31 cellular contexts compared by ENCODE assay signal in genomic region chr20:49695830-49696229, GRCh38. TPM values are rescaled to one million over a fixed set of nuclear protein-coding genes. Genes with fewer than 3 reads are reported as not detected.
DNase-seq lines count a peak whose midpoint lies in the region; ATAC-seq and TF ChIP-seq lines count a peak whose summit lies in the region.
"Had no signal": no experiment of that assay in that cellular context is flagged by ENCODE, and none has a peak within 500 bp of the region (broad histone marks: within the 10 kb centered on the region; RNA-seq: fewer than 3 reads in every experiment).

No MANE protein-coding gene starts in this region.

- no peaks in the 10 kb centered on the region for H3K9me3 Mint-ChIP-seq in chondrocyte (ENCODE audit: low read depth)
- no peaks in the 10 kb centered on the region for H3K9me3 Mint-ChIP-seq in osteocyte (ENCODE audit: unreplicated experiment)
- H3K9me3 Mint-ChIP-seq: activated CD4-positive, alpha-beta T cell treated with anti-CD3 and anti-CD28 coated beads, Interleukin-2, amount 10 ng/mL, durations not matched to agents 24 days and 14 days; activated naive CD4-positive, alpha-beta T cell treated with anti-CD3 and anti-CD28 coated beads, Interleukin-2, amount 50 U/mL, for 24 hours; immature natural killer cell; naive thymus-derived CD8-positive, alpha-beta T cell; stimulated activated naive CD8-positive, alpha-beta T cell treated with anti-CD3 and anti-CD28 coated beads, Interleukin-15, Interleukin-2, amounts not matched to agents 100 ng/mL and 50 ng/mL, for 24 hours had no signal

- peak overlapping the region in 6 of 11 experiments; percentile 8 to 26 (median 14); a peak in 2 of 22 replicates for H3K4me2 ChIP-seq in BLaER1 treated with 17β-estradiol and CSF1 and Interleukin-3, amounts not matched to agents 10 nM and 100 nM
- H3K4me2 ChIP-seq in OCI-LY1 (ENCODE audit: low read length): peak overlapping the region; percentile 2; the same call in 1 of the 2 replicates

- TF ChIP-seq CTCF in OCI-LY1 (IDR thresholded peaks at IDR 0.05; ENCODE audit: low read length): no peak
- no peak for TF ChIP-seq CTCF in chondrocyte (IDR thresholded peaks at IDR 0.05)
- TF ChIP-seq CTCF in osteocyte (IDR thresholded peaks at IDR 0.05): no peak

- H3K9me3 ChIP-seq in BLaER1 treated with 17β-estradiol and CSF1 and Interleukin-3, amounts not matched to agents 10 nM and 100 nM (replicated peaks in 1 of 11): peaks cover 0 to 7% (median 0%) of the 10 kb centered on the region in 11 experiments; a peak in 1 of 22 replicates
- no peaks in the 10 kb centered on the region for H3K9me3 ChIP-seq in OCI-LY1 (ENCODE audit: low read length)
- H3K9me3 ChIP-seq: BE2C, pancreas, right atrium auricular region, vagina had no signal

- H4K20me1 ChIP-seq in BLaER1 treated with 17β-estradiol and CSF1 and Interleukin-3, amounts not matched to agents 10 nM and 100 nM: peaks cover 92 to 100% (median 100%) of the 10 kb centered on the region in 11 experiments; a peak in 21 of 22 replicates
- no peaks in the 10 kb centered on the region for H4K20me1 ChIP-seq in OCI-LY1 (ENCODE audit: insufficient read depth, low read length)

- DNase-seq in chondrocyte (ENCODE audit: low spot score): no peak
- no peak for DNase-seq in osteocyte (ENCODE audit: extremely low spot score, unreplicated experiment)
- no peak for DNase-seq in retina
- DNase-seq in stimulated activated CD4-positive, alpha-beta T cell treated with anti-CD3 and anti-CD28 coated beads, Interleukin-15, amount 100 ng/mL, for 24 hours: no peak
- no peak for DNase-seq in Kasumi-1 (lab: John Stamatoyannopoulos, UW)
- DNase-seq: ACHN; activated CD4-positive, alpha-beta T cell treated with anti-CD3 and anti-CD28 coated beads, Interleukin-2, amount 10 ng/mL, durations not matched to agents 24 days and 14 days; amygdala; BE2C; GOT3; immature natural killer cell; Karpas-422; left cardiac atrium; naive thymus-derived CD8-positive, alpha-beta T cell; NCI-H2081; NCI-H2227 treated with DMSO at 0.1 percent for 48 hours; NCI-H526; NK-92 treated with Interleukin-12 subunit alpha and Interleukin-12 subunit beta, amount 100 ng/mL, for 24 hours; pancreas; stimulated activated CD4-positive, alpha-beta T cell treated with anti-CD3 and anti-CD28 coated beads, Interleukin-1b, Interleukin-23, amount 100 ng/mL, for 48 hours; T-helper 9 cell; WERI-Rb-1 had no signal

- no peaks in the 10 kb centered on the region for H3K27me3 Mint-ChIP-seq in chondrocyte (ENCODE audit: low read depth)
- H3K27me3 Mint-ChIP-seq in osteocyte (ENCODE audit: unreplicated experiment): no peaks in the 10 kb centered on the region
- H3K27me3 Mint-ChIP-seq: activated CD4-positive, alpha-beta T cell treated with anti-CD3 and anti-CD28 coated beads, Interleukin-2, amount 10 ng/mL, durations not matched to agents 24 days and 14 days; activated naive CD4-positive, alpha-beta T cell treated with anti-CD3 and anti-CD28 coated beads, Interleukin-2, amount 50 U/mL, for 24 hours; naive thymus-derived CD8-positive, alpha-beta T cell; stimulated activated naive CD8-positive, alpha-beta T cell treated with anti-CD3 and anti-CD28 coated beads, Interleukin-15, Interleukin-2, amounts not matched to agents 100 ng/mL and 50 ng/mL, for 24 hours had no signal

- peaks cover 0 to 24% (median 5%) of the 10 kb centered on the region in 11 experiments; a peak in 5 of 22 replicates for H3K36me3 ChIP-seq in BLaER1 treated with 17β-estradiol and CSF1 and Interleukin-3, amounts not matched to agents 10 nM and 100 nM
- H3K36me3 ChIP-seq in OCI-LY1 (ENCODE audit: insufficient read depth, low read length): no peaks in the 10 kb centered on the region
- H3K36me3 ChIP-seq: BE2C, pancreas, right atrium auricular region, vagina, WERI-Rb-1 had no signal

- H3K4me3 ChIP-seq in BLaER1 treated with 17β-estradiol and CSF1 and Interleukin-3, amounts not matched to agents 10 nM and 100 nM: no peak overlapping the region
- H3K4me3 ChIP-seq in OCI-LY1 (ENCODE audit: low read depth, low read length, poor library complexity, severe bottlenecking): no peak overlapping the region
- H3K4me3 ChIP-seq: lung, pancreas, right atrium auricular region, vagina had no signal

- no peak overlapping the region for H3K27ac ChIP-seq in BLaER1 treated with 17β-estradiol and CSF1 and Interleukin-3, amounts not matched to agents 10 nM and 100 nM
- peak overlapping the region; percentile 87 for H3K27ac ChIP-seq in OCI-LY1 (ENCODE audit: low read depth, low read length, poor library complexity, severe bottlenecking)
- H3K27ac ChIP-seq: right atrium auricular region, vagina, WERI-Rb-1 had no signal

- H3K4me1 Mint-ChIP-seq in chondrocyte (ENCODE audit: low read depth): peaks cover 88% of the 10 kb centered on the region
- H3K4me1 Mint-ChIP-seq in osteocyte (ENCODE audit: unreplicated experiment): peaks cover 69% of the 10 kb centered on the region

- H3K79me2 ChIP-seq in OCI-LY1 (ENCODE audit: insufficient read depth, low read length): peaks cover 99% of the 10 kb centered on the region

- H2AFZ ChIP-seq in OCI-LY1 (ENCODE audit: low read length): no peak overlapping the region

- H3K4me1 ChIP-seq in BLaER1 treated with 17β-estradiol and CSF1 and Interleukin-3, amounts not matched to agents 10 nM and 100 nM: peaks cover 18 to 87% (median 38%) of the 10 kb centered on the region in 10 experiments; a peak in 18 of 20 replicates
- H3K4me1 ChIP-seq in OCI-LY1 (ENCODE audit: insufficient read depth, low read length, severe bottlenecking): peaks cover 100% of the 10 kb centered on the region

- peak overlapping the region; percentile 13 for H3K27ac Mint-ChIP-seq in chondrocyte (ENCODE audit: unreplicated experiment)
- H3K27ac Mint-ChIP-seq in osteocyte (ENCODE audit: unreplicated experiment): peak overlapping the region; percentile 36
- H3K27ac Mint-ChIP-seq: activated CD4-positive, alpha-beta T cell treated with anti-CD3 and anti-CD28 coated beads, Interleukin-2, amount 10 ng/mL, durations not matched to agents 24 days and 14 days; activated naive CD4-positive, alpha-beta T cell treated with anti-CD3 and anti-CD28 coated beads, Interleukin-2, amount 50 U/mL, for 24 hours; naive thymus-derived CD8-positive, alpha-beta T cell had no signal

- H3K9ac ChIP-seq in BLaER1 treated with 17β-estradiol and CSF1 and Interleukin-3, amounts not matched to agents 10 nM and 100 nM: no peak overlapping the region
- no peak overlapping the region for H3K9ac ChIP-seq in OCI-LY1 (ENCODE audit: low read length)

- H3K4me3 Mint-ChIP-seq in chondrocyte (ENCODE audit: unreplicated experiment) (no peak overlapping the region), osteocyte (ENCODE audit: unreplicated experiment) (no peak overlapping the region)
- H3K4me3 Mint-ChIP-seq: activated CD4-positive, alpha-beta T cell treated with anti-CD3 and anti-CD28 coated beads, Interleukin-2, amount 10 ng/mL, durations not matched to agents 24 days and 14 days; activated naive CD4-positive, alpha-beta T cell treated with anti-CD3 and anti-CD28 coated beads, Interleukin-2, amount 50 U/mL, for 24 hours; stimulated activated naive CD8-positive, alpha-beta T cell treated with anti-CD3 and anti-CD28 coated beads, Interleukin-15, Interleukin-2, amounts not matched to agents 100 ng/mL and 50 ng/mL, for 24 hours had no signal

- ATAC-seq in GM19324 (IDR thresholded peaks at IDR 0.05; ENCODE audit: low FRiP score, unreplicated experiment): no peak
- ATAC-seq: left cardiac atrium; naive thymus-derived CD8-positive, alpha-beta T cell; Right ventricle myocardium inferior had no signal

- 0 out of 2 replicates have a peak, but pooled peaks cover 8% of the 10 kb centered on the region for H3F3A ChIP-seq in OCI-LY1 (ENCODE audit: insufficient read depth, low read length)

- H3K9me2 ChIP-seq in OCI-LY1 (ENCODE audit: low read depth, low read length): no peaks in the 10 kb centered on the region

- no peaks in the 10 kb centered on the region for H3K27me3 ChIP-seq in BLaER1 treated with 17β-estradiol and CSF1 and Interleukin-3, amounts not matched to agents 10 nM and 100 nM
- no peaks in the 10 kb centered on the region for H3K27me3 ChIP-seq in OCI-LY1 (ENCODE audit: insufficient read depth, low read length)
- H3K27me3 ChIP-seq: BE2C, pancreas, right atrium auricular region, vagina had no signal

- no peaks in the 10 kb centered on the region for H3K36me3 Mint-ChIP-seq in chondrocyte (ENCODE audit: low read depth)
- no peaks in the 10 kb centered on the region for H3K36me3 Mint-ChIP-seq in osteocyte (ENCODE audit: unreplicated experiment)
- H3K36me3 Mint-ChIP-seq: activated naive CD4-positive, alpha-beta T cell treated with anti-CD3 and anti-CD28 coated beads, Interleukin-2, amount 50 U/mL, for 24 hours; immature natural killer cell had no signal

RNA-seq across cellular contexts. Expression of gene B4GALT5, which starts 17.8 kb away (rescaled TPM):
- total RNA-seq in chondrocyte (54.2 to 56.1 TPM (median 55.0 TPM) in 3 replicates), osteocyte (45.4 TPM in 2 replicates)
